ENCODE assay signal across 9 cellular contexts in genomic region chr19:10416083-10416379, GRCh38. TPM values are rescaled to one million over a fixed set of nuclear protein-coding genes. Genes with fewer than 3 reads are reported as not detected.
A peak's percentile ranks its signal among the peaks of the same experiment; 100 is the strongest.
DNase-seq lines count a peak whose midpoint lies in the region; ATAC-seq, FAIRE-seq and TF ChIP-seq lines count a peak whose summit lies in the region.
"Had no signal": no experiment of that assay in that cellular context is flagged by ENCODE, and none has a peak within 500 bp of the region (broad histone marks: within the 10 kb centered on the region; RNA-seq: fewer than 3 reads in every experiment).

No MANE protein-coding gene starts in this region.

- no peaks in the 10 kb centered on the region for H3K79me1 ChIP-seq in H1 (ENCODE audit: low read depth, low read length)

- H3K9ac ChIP-seq in H1 (replicated peaks in 1 of 4; ENCODE audit: extremely low read depth in 1 of 4, low read depth in 3 of 4, low read length in 3 of 4) = peak overlapping the region in 2 of 4 experiments; percentile 6 to 8; a peak in 2 of 7 replicates
- H3K9ac ChIP-seq in neural progenitor cell = no peak overlapping the region

- H4K20me1 ChIP-seq in H1 (replicated peaks in 1 of 2; ENCODE audit: control insufficient read depth in 1 of 2, insufficient read depth in 2 of 2, low read length in 2 of 2) = peaks cover 0 to 5% of the 10 kb centered on the region in 2 experiments
- H4K20me1 ChIP-seq in neural progenitor cell (ENCODE audit: low read depth) = peaks cover 13% of the 10 kb centered on the region

- no peak overlapping the region for H4K91ac ChIP-seq in H1 (replicated peaks; ENCODE audit: insufficient read length, low read length)

- intact Hi-C loops in CD8-positive, alpha-beta T cell (cut with DNase I, micrococcal nuclease) = loop anchor here (1.0 to 5.0 kb wide), 6 partner anchors 12 to 86 kb away; partner anchors contain the start of genes CDC37 (in 1 of the 2) and KEAP1 (in 1 of the 2)

- no peak overlapping the region for H2BK5ac ChIP-seq in H1 (ENCODE audit: low read depth, low read length)

- peak overlapping the region; percentile 83 to 95 for H3K4me2 ChIP-seq in H1 (ENCODE audit: insufficient read depth in 1 of 2, low read depth in 2 of 2, low read length in 2 of 2)
- H3K4me2 ChIP-seq in neural progenitor cell = peak overlapping the region; percentile 78

- peaks cover 60% of the 10 kb centered on the region for H3K4me1 ChIP-seq in CD8-positive, alpha-beta T cell (ENCODE audit: insufficient read depth, low read length)
- H3K4me1 ChIP-seq in H1 (replicated peaks in 1 of 4; ENCODE audit: control insufficient read depth in 3 of 4, insufficient read depth in 4 of 4, low read length in 3 of 4) (peaks cover 5 to 26% (median 13%) of the 10 kb centered on the region in 4 experiments), neural progenitor cell (peaks cover 13% of the 10 kb centered on the region)

- TF ChIP-seq CTCF in CD8-positive, alpha-beta T cell (IDR thresholded peaks at IDR 0.05) = no peak
- TF ChIP-seq CTCF in NB4 (IDR thresholded peaks at IDR 0.05; ENCODE audit: low read depth, low read length) = no peak
- TF ChIP-seq CTCF in H1 (IDR thresholded peaks at IDR 0.05; ENCODE audit: control extremely low read depth in 1 of 3, insufficient read depth in 1 of 3, low read depth in 1 of 3, low read length in 3 of 3) = no peak
- no peak for TF ChIP-seq CTCF in neural progenitor cell (IDR thresholded peaks at IDR 0.05)

- H3K23ac ChIP-seq in H1 (ENCODE audit: insufficient read length) = no peak overlapping the region

- no peaks in the 10 kb centered on the region for H3K36me3 Mint-ChIP-seq in CD8-positive, alpha-beta T cell
- H3K36me3 Mint-ChIP-seq in neural progenitor cell = no peaks in the 10 kb centered on the region

- no peak overlapping the region for H2BK15ac ChIP-seq in H1 (ENCODE audit: low read length)

- H2AK5ac ChIP-seq in H1 (ENCODE audit: low read depth, low read length) = no peak overlapping the region

- peak overlapping the region; percentile 58; the same call in 1 of the 2 replicates for H4K8ac ChIP-seq in H1 (ENCODE audit: extremely low read depth, insufficient read depth, low read length)

- H3F3A ChIP-seq in neural progenitor cell (ENCODE audit: low read depth) = peaks cover 49% of the 10 kb centered on the region

- POLR2A ChIA-PET in CD8-positive, alpha-beta T cell (lab: Charles Lee) = interaction anchor here (0.7 to 7.0 kb wide), 5 partner anchors 9 to 35 kb away, joined by 3 to 48 read pairs (median 3); partner anchors contain the start of genes CDC37 and TYK2
- POLR2A ChIA-PET in H1 (lab: Charles Lee; ENCODE audit: partially characterized antibody) = interaction anchor here (0.6 to 5.0 kb wide), 3 partner anchors 11 to 164 kb away, joined by 3 to 33 read pairs (median 4); partner anchors contain the start of genes CDC37 and MRPL4

- H2BK20ac ChIP-seq in H1 (ENCODE audit: low read length) = no peak overlapping the region

- H3K4me1 Mint-ChIP-seq in CD8-positive, alpha-beta T cell (ENCODE audit: low read depth) = peaks cover 50% of the 10 kb centered on the region
- peaks cover 36% of the 10 kb centered on the region for H3K4me1 Mint-ChIP-seq in neural progenitor cell

- peak overlapping the region; percentile 95 for H2AFZ ChIP-seq in H1 (ENCODE audit: low read length)
- H2AFZ ChIP-seq in neural progenitor cell (replicated peaks) = peak overlapping the region; percentile 83

- H2BK12ac ChIP-seq in H1 (ENCODE audit: low read depth, low read length) = no peak overlapping the region; the same call in 1 of the 2 replicates

- H4K5ac ChIP-seq in H1 (ENCODE audit: insufficient read length, low read depth, low read length) = peak overlapping the region; percentile 19

- H3K4me3 ChIP-seq in CD8-positive, alpha-beta T cell (ENCODE audit: low read depth, low read length) = peak overlapping the region; percentile 57
- H3K4me3 ChIP-seq in NB4 (ENCODE audit: low read depth, low read length) (peak overlapping the region; percentile 66), H1 (ENCODE audit: extremely low read depth in 1 of 4, insufficient read depth in 2 of 4, low read depth in 3 of 4, low read length in 4 of 4) (peak overlapping the region; percentile 42 to 66 (median 54)), neural progenitor cell (peak overlapping the region; percentile 47)

- no peaks in the 10 kb centered on the region for H3K36me3 ChIP-seq in CD8-positive, alpha-beta T cell (ENCODE audit: insufficient read depth, low read length)
- H3K36me3 ChIP-seq in H1 (ENCODE audit: control insufficient read depth in 2 of 4, insufficient read depth in 4 of 4, low read length in 3 of 4) = no peaks in the 10 kb centered on the region
- no peaks in the 10 kb centered on the region for H3K36me3 ChIP-seq in neural progenitor cell

- no peaks in the 10 kb centered on the region for H3K9me3 Mint-ChIP-seq in CD8-positive, alpha-beta T cell
- H3K9me3 Mint-ChIP-seq in neural progenitor cell = peaks cover 3% of the 10 kb centered on the region

- peak overlapping the region; percentile 35 for H3K4ac ChIP-seq in H1 (replicated peaks; ENCODE audit: insufficient read length, low read depth, low read length)

- WGBS in H1 (ENCODE audit: extremely low coverage in 1 of 2, insufficient coverage in 1 of 2, insufficient read length in 1 of 2, insufficient replicate concordance in 2 of 2, low coverage in 1 of 2, low lambda C conversion rate in 2 of 2, missing lambda C conversion rate in 1 of 2), 2 experiments = 12% methylated on average over 9 of the region's 9 CpGs; no CpG with 5 or more reads in 1 of the 2 experiments

- peak overlapping the region; percentile 91 for H3K27ac Mint-ChIP-seq in CD8-positive, alpha-beta T cell
- H3K27ac Mint-ChIP-seq in neural progenitor cell = no peak overlapping the region

- no peak for TF ChIP-seq RAD21 in H1 (IDR thresholded peaks at IDR 0.05 in 1 of 2, conservative IDR thresholded peaks at IDR 0.05 in 1 of 2; ENCODE audit: low read depth in 2 of 2, low read length in 2 of 2)

- H3K27me3 Mint-ChIP-seq in CD8-positive, alpha-beta T cell (ENCODE audit: low read depth) = peaks cover 25% of the 10 kb centered on the region
- peaks cover 19% of the 10 kb centered on the region for H3K27me3 Mint-ChIP-seq in neural progenitor cell (ENCODE audit: insufficient read depth, low read depth)

- no peak for TF ChIP-seq POLR2A in NB4 (IDR thresholded peaks at IDR 0.05; ENCODE audit: extremely low read depth, insufficient read length)
- TF ChIP-seq POLR2A in H1 (IDR thresholded peaks at IDR 0.05; ENCODE audit: control extremely low read depth in 1 of 2, low read depth in 2 of 2, low read length in 2 of 2) = no peak

- TF ChIP-seq EP300 in H1 (IDR thresholded peaks at IDR 0.05; ENCODE audit: borderline replicate concordance in 1 of 2, low read depth in 2 of 2, low read length in 2 of 2) = no peak

- no peak overlapping the region for H3K14ac ChIP-seq in H1 (ENCODE audit: insufficient read length)

- H3K18ac ChIP-seq in H1 (ENCODE audit: extremely low read depth, low read length) = no peak overlapping the region

- peaks cover 14% of the 10 kb centered on the region; the same call in 1 of the 2 replicates for H3K23me2 ChIP-seq in H1 (ENCODE audit: low read depth, low read length)

- CTCF ChIA-PET in CD8-positive, alpha-beta T cell (lab: Charles Lee) = interaction anchor here (0.7 to 29.4 kb wide), 8 partner anchors 8 to 169 kb away, joined by 3 to 620 read pairs (median 4); partner anchors contain the start of genes CDC37 and PDE4A
- CTCF ChIA-PET in H1 (lab: Charles Lee; ENCODE audit: partially characterized antibody) = interaction anchor here (0.6 to 9.4 kb wide), 30 partner anchors 12 to 405 kb away, joined by 3 to 172 read pairs (median 4); partner anchors contain the start of genes CDC37, ICAM1 and RAVER1

- H3K27ac ChIP-seq in CD8-positive, alpha-beta T cell (ENCODE audit: low read depth, low read length) = peak overlapping the region; percentile 55
- H3K27ac ChIP-seq in H1 (ENCODE audit: low read depth, low read length) = no peak overlapping the region
- no peak overlapping the region for H3K27ac ChIP-seq in neural progenitor cell

- H3K79me2 ChIP-seq in H1 (ENCODE audit: control insufficient read depth in 1 of 2, insufficient read depth in 2 of 2, low read length in 2 of 2) (no peaks in the 10 kb centered on the region), neural progenitor cell (ENCODE audit: low read depth) (no peaks in the 10 kb centered on the region)

- DNase-seq in CD8-positive, alpha-beta T cell = no peak
- no peak for DNase-seq in NB4 (ENCODE audit: low read depth)
- DNase-seq in H1 (ENCODE audit: low read depth in 1 of 2, low spot score in 2 of 2) = no peak
- no peak for DNase-seq in neural progenitor cell (ENCODE audit: low spot score)
- no peak for DNase-seq in NCI-H1694 treated with DMSO at 0.1 percent for 48 hours (lab: John Stamatoyannopoulos, UW)
- no peak for DNase-seq in NK-92 treated with Interleukin-12 subunit alpha and Interleukin-12 subunit beta, amount 100 ng/mL, for 24 hours (lab: John Stamatoyannopoulos, UW)
- DNase-seq in stimulated activated CD4-positive, alpha-beta T cell treated with anti-CD3 and anti-CD28 coated beads, Interleukin-2, amount 100 ng/mL, for 24 hours = no peak

- no peaks in the 10 kb centered on the region for H3K9me3 ChIP-seq in CD8-positive, alpha-beta T cell (ENCODE audit: low read length)
- H3K9me3 ChIP-seq in H1 (ENCODE audit: insufficient read depth in 2 of 2, low read depth in 1 of 2, low read length in 1 of 2) = peaks cover 0 to 2% of the 10 kb centered on the region in 2 experiments; a peak in 1 of 4 replicates
- no peaks in the 10 kb centered on the region for H3K9me3 ChIP-seq in neural progenitor cell (ENCODE audit: low read depth)

- peaks cover 27% of the 10 kb centered on the region for H3K27me3 ChIP-seq in CD8-positive, alpha-beta T cell (ENCODE audit: insufficient read depth, low read length)
- H3K27me3 ChIP-seq in H1 (replicated peaks in 1 of 4; ENCODE audit: control insufficient read depth in 3 of 4, extremely low read depth in 1 of 4, insufficient read depth in 3 of 4, low read length in 3 of 4) (peaks cover 19 to 56% (median 46%) of the 10 kb centered on the region in 4 experiments), neural progenitor cell (peaks cover 86% of the 10 kb centered on the region)

- peak overlapping the region; percentile 71 for H3K4me3 Mint-ChIP-seq in CD8-positive, alpha-beta T cell
- peak overlapping the region; percentile 81 for H3K4me3 Mint-ChIP-seq in neural progenitor cell

- ATAC-seq in CD8-positive, alpha-beta T cell = no peak
- ATAC-seq in HG03354 (IDR thresholded peaks at IDR 0.05; ENCODE audit: poor library complexity, severe bottlenecking, unreplicated experiment) = no peak

- H2BK120ac ChIP-seq in H1 (replicated peaks; ENCODE audit: low read depth, low read length) = no peak overlapping the region

- no peak overlapping the region for H3K56ac ChIP-seq in H1 (replicated peaks; ENCODE audit: insufficient read length, low read depth, low read length)

- no peak for FAIRE-seq in H1 (lab: Jason Lieb, UNC)
- FAIRE-seq: urothelium cell line had no signal

RNA-seq across cellular contexts. Expression of gene PDE4A, which starts 4.3 kb away (rescaled TPM):
- total RNA-seq in CD8-positive, alpha-beta T cell = 10 to 100 TPM; 21.1 to 23.6 TPM
- total RNA-seq in H1 (2021; fragmentation: NEBNext Ultra II Directional; extraction: Animal tissue kit (Norgen Biotek cat#: 25700)) = 4.4 and 5.0 TPM in 2 replicates
- 2.0 and 3.4 TPM in 2 replicates for polyA plus RNA-seq in H1 (2011; rRNA removed)
- 1.8 TPM for polyA plus RNA-seq in H1 (2011; cell fraction: cytosol; rRNA removed)
- 2.5 TPM for polyA plus RNA-seq in H1 (2011; cell fraction: nucleus; rRNA removed)
- polyA plus RNA-seq in H1 (2012, experiment 1 of 2) = 2.6 to 4.2 TPM (median 3.9 TPM) in 4 replicates
- polyA plus RNA-seq in H1 (2012, experiment 2 of 2) = 3.2 TPM
- 3.3 TPM for polyA plus RNA-seq in H1 (2013, experiment 1 of 2)
- 3.4 TPM for polyA plus RNA-seq in H1 (2013, experiment 2 of 2)
- 2.8 and 3.4 TPM in 2 replicates for polyA minus RNA-seq in H1 (2011; rRNA and poly(A)+ RNA removed)
- 4.5 TPM for polyA minus RNA-seq in H1 (2011; cell fraction: cytosol; rRNA and poly(A)+ RNA removed)
- polyA minus RNA-seq in H1 (2011; cell fraction: nucleus; rRNA and poly(A)+ RNA removed) = 2.3 TPM
- 0.37 and 1.5 TPM in 2 replicates for total RNA-seq in neural progenitor cell (ENCODE audit: low replicate concordance)

RNA-seq across cellular contexts. Expression of gene CDC37, which starts 12.7 kb away (rescaled TPM):
- 100 to 1,000 TPM; 195 to 196 TPM for total RNA-seq in CD8-positive, alpha-beta T cell
- 162 and 164 TPM in 2 replicates for total RNA-seq in H1 (2021; fragmentation: NEBNext Ultra II Directional; extraction: Animal tissue kit (Norgen Biotek cat#: 25700))
- 181 and 285 TPM in 2 replicates for polyA plus RNA-seq in H1 (2011; rRNA removed)
- 404 TPM for polyA plus RNA-seq in H1 (2011; cell fraction: cytosol; rRNA removed)
- 587 TPM for polyA plus RNA-seq in H1 (2011; cell fraction: nucleus; rRNA removed)
- 155 to 277 TPM (median 276 TPM) in 4 replicates for polyA plus RNA-seq in H1 (2012, experiment 1 of 2)
- 150 TPM for polyA plus RNA-seq in H1 (2012, experiment 2 of 2)
- 155 TPM for polyA plus RNA-seq in H1 (2013, experiment 1 of 2)
- 145 TPM for polyA plus RNA-seq in H1 (2013, experiment 2 of 2)
- polyA minus RNA-seq in H1 (2011; rRNA and poly(A)+ RNA removed) = 66.0 and 91.9 TPM in 2 replicates
- 104 TPM for polyA minus RNA-seq in H1 (2011; cell fraction: cytosol; rRNA and poly(A)+ RNA removed)
- 73.2 TPM for polyA minus RNA-seq in H1 (2011; cell fraction: nucleus; rRNA and poly(A)+ RNA removed)
- 142 and 211 TPM in 2 replicates for total RNA-seq in neural progenitor cell (ENCODE audit: low replicate concordance)

RNA-seq across cellular contexts. Expression of gene TYK2, which starts 35.7 kb away (rescaled TPM):
- total RNA-seq in CD8-positive, alpha-beta T cell = 100 to 1,000 TPM; 244 to 250 TPM
- 40.8 and 42.7 TPM in 2 replicates for total RNA-seq in H1 (2021; fragmentation: NEBNext Ultra II Directional; extraction: Animal tissue kit (Norgen Biotek cat#: 25700))
- polyA plus RNA-seq in H1 (2011; rRNA removed) = 32.1 and 47.6 TPM in 2 replicates
- polyA plus RNA-seq in H1 (2011; cell fraction: cytosol; rRNA removed) = 37.8 TPM
- polyA plus RNA-seq in H1 (2011; cell fraction: nucleus; rRNA removed) = 184 TPM
- 44.3 to 65.1 TPM (median 54.1 TPM) in 4 replicates for polyA plus RNA-seq in H1 (2012, experiment 1 of 2)
- polyA plus RNA-seq in H1 (2012, experiment 2 of 2) = 41.2 TPM
- polyA plus RNA-seq in H1 (2013, experiment 1 of 2) = 39.9 TPM
- 36.9 TPM for polyA plus RNA-seq in H1 (2013, experiment 2 of 2)
- polyA minus RNA-seq in H1 (2011; rRNA and poly(A)+ RNA removed) = 22.6 and 28.0 TPM in 2 replicates
- 20.1 TPM for polyA minus RNA-seq in H1 (2011; cell fraction: cytosol; rRNA and poly(A)+ RNA removed)
- polyA minus RNA-seq in H1 (2011; cell fraction: nucleus; rRNA and poly(A)+ RNA removed) = 32.9 TPM
- total RNA-seq in neural progenitor cell (ENCODE audit: low replicate concordance) = 20.7 and 44.9 TPM in 2 replicates
